In the genomic region with DNA sequence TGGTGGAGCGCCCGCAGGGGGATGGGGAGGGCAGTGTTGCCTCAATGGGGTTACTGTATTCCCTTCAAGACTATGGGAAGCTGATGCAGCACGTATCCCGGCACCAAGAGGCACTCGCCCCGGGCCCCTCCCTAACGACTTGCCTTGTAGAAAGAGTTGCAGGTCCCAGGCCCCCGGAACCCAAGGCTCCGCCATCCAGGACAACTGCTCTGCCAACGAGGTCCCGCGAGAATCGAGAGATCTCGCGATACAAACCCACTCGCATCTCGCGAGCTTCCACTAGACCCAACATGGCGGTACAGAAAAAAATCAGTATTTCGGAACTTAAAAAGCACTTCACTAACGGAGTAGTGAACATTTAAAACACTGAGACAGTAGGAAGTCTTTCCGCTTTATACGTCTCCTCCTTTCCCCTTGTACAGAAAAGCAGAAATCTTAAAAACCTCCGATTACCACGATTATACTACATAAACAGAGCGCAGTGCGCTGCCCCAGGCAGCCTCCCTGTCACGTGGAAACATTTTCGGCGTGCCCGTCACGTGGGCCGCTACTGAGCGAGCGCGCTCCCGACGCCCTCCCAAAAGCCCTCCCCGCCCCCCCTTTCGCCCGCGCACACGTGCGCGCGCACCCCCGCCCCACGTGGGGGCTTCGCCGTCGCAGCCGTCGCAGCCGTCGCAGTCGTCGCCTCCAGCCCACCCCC, we compare ENCODE assay signal across 8 cellular contexts. TPM values are rescaled to one million over a fixed set of nuclear protein-coding genes. Genes with fewer than 3 reads are reported as not detected.
DNase-seq lines count a peak whose midpoint lies in the region; ATAC-seq and TF ChIP-seq lines count a peak whose summit lies in the region.

A gene (minus strand): TSS at position 217 of the 700 bp plus-strand sequence. CDS start 49,304 bp downstream, outside the sequence.

- H3K79me2 ChIP-seq in osteoblast (ENCODE audit: insufficient read depth, low read length), result peaks cover 49% of the 10 kb centered on the region

- peaks cover 4% of the 10 kb centered on the region for H4K20me1 ChIP-seq in osteoblast (ENCODE audit: insufficient read depth, low read length)

- TF ChIP-seq CTCF in osteoblast (IDR thresholded peaks at IDR 0.05; ENCODE audit: extremely low read depth, low read depth, low read length), result no peak
- TF ChIP-seq CTCF in thoracic aorta (IDR thresholded peaks at IDR 0.05), result no peak

- peak within 1 kb of the TSS; percentile 93 to 99 for H3K27ac Mint-ChIP-seq in activated naive CD4-positive, alpha-beta T cell treated with anti-CD3 and anti-CD28 coated beads, Interleukin-2, amount 50 U/mL, for 72 hours

- DNase-seq in NCI-H1092 (lab: John Stamatoyannopoulos, UW) (peak; percentile 91), glomerular visceral epithelial cell (ENCODE audit: extremely low spot score) (peak; percentile 94), osteoblast (ENCODE audit: insufficient read length, low spot score, missing footprints) (peak; percentile 96), thoracic aorta (ENCODE audit: low spot score) (peak; percentile 74)
- DNase-seq in activated naive CD4-positive, alpha-beta T cell treated with anti-CD3 and anti-CD28 coated beads, Interleukin-2, amount 50 U/mL, for 72 hours (ENCODE audit: low spot score in 2 of 2), result peak; percentile 90 to 92

- H3K27ac ChIP-seq in osteoblast (ENCODE audit: low read depth, low read length) (peak within 1 kb of the TSS; percentile 95), thoracic aorta (peak within 1 kb of the TSS; percentile 92 to 95)

- no peaks in the 10 kb centered on the region for H3K9me3 Mint-ChIP-seq in activated naive CD4-positive, alpha-beta T cell treated with anti-CD3 and anti-CD28 coated beads, Interleukin-2, amount 50 U/mL, for 72 hours

- peak within 1 kb of the TSS; percentile 98 for H2AFZ ChIP-seq in osteoblast (ENCODE audit: low read length)

- peak within 1 kb of the TSS; percentile 97 for H3K4me2 ChIP-seq in osteoblast (ENCODE audit: insufficient read depth, low read length)

- ATAC-seq in HG02588 (IDR thresholded peaks at IDR 0.05; ENCODE audit: unreplicated experiment) (peak; percentile 70), SK-N-SH treated with all-trans-retinoic acid at 6 μM for 48 hours (peak; percentile 80), thoracic aorta (ENCODE audit: insufficient number of reproducible peaks, low FRiP score, low read depth) (peak; percentile 94)
- ATAC-seq in activated naive CD4-positive, alpha-beta T cell treated with anti-CD3 and anti-CD28 coated beads, Interleukin-2, amount 50 U/mL, for 72 hours, result peak; percentile 75 to 81

- H3K27me3 ChIP-seq in osteoblast (ENCODE audit: insufficient read depth, low read length) (no peaks in the 10 kb centered on the region), thoracic aorta (replicated peaks; ENCODE audit: insufficient read depth) (no peaks in the 10 kb centered on the region)

- H3K4me3 ChIP-seq in GM08714 (ENCODE audit: low read length), result peak within 1 kb of the TSS; percentile 89
- H3K4me3 ChIP-seq in osteoblast (ENCODE audit: insufficient read depth, low read length), result peak within 1 kb of the TSS; percentile 88
- H3K4me3 ChIP-seq in thoracic aorta, result peak within 1 kb of the TSS; percentile 76

- H3K4me1 ChIP-seq in osteoblast (ENCODE audit: insufficient read depth, low read length) (peaks cover 10% of the 10 kb centered on the region), thoracic aorta (ENCODE audit: control insufficient read depth in 1 of 2, low read depth in 2 of 2) (peaks cover 12 to 53% of the 10 kb centered on the region in 2 donors)

- peaks cover 10 to 15% of the 10 kb centered on the region in 2 donors for H3K36me3 Mint-ChIP-seq in activated naive CD4-positive, alpha-beta T cell treated with anti-CD3 and anti-CD28 coated beads, Interleukin-2, amount 50 U/mL, for 72 hours

- H3K36me3 ChIP-seq in osteoblast (ENCODE audit: insufficient read depth, low read length) (no peaks in the 10 kb centered on the region), thoracic aorta (no peaks in the 10 kb centered on the region)

- no peaks in the 10 kb centered on the region for H3K9me3 ChIP-seq in osteoblast (ENCODE audit: low read depth, low read length)
- H3K9me3 ChIP-seq in thoracic aorta, result no peaks in the 10 kb centered on the region

TF ChIP-seq in SK-N-SH treated with all-trans-retinoic acid at 6 μM for 48 hours, 23 proteins besides CTCF, POLR2A, EP300 and RAD21:
- TF ChIP-seq CSDC2 (CRISPR knock-in tag; IDR thresholded peaks at IDR 0.05) (no peak), ESRRG (CRISPR knock-in tag; IDR thresholded peaks at IDR 0.05) (0 out of 2 replicates have a peak, but pooled peaks have one; percentile 52)

RNA-seq across cellular contexts. Expression of the gene that starts here (rescaled TPM):
- 10 to 100 TPM; 34.1 to 43.6 TPM for total RNA-seq in activated naive CD4-positive, alpha-beta T cell treated with anti-CD3 and anti-CD28 coated beads, Interleukin-2, amount 50 U/mL, for 72 hours
- total RNA-seq in osteoblast (77.1 and 79.0 TPM in 2 replicates), thoracic aorta (10 to 100 TPM; 42.4 to 66.9 TPM)

Comparison
In these comparisons a context has a peak if more than half of its experiments do, and no peak if none do; other contexts are left out.
1. Peak in every context shown above with its lines: DNase-seq, ATAC-seq, H3K4me3 ChIP-seq and H3K27ac ChIP-seq.